Comparison of ENCODE assay signal across 23 cellular contexts in genomic region chr3:113751145-113751544, GRCh38. TPM values are rescaled to one million over a fixed set of nuclear protein-coding genes. Genes with fewer than 3 reads are reported as not detected.
DNase-seq lines count a peak whose midpoint lies in the region; ATAC-seq, FAIRE-seq and TF ChIP-seq lines count a peak whose summit lies in the region.
"Had no signal": no experiment of that assay in that cellular context is flagged by ENCODE, and none has a peak within 500 bp of the region (broad histone marks: within the 10 kb centered on the region; RNA-seq: fewer than 3 reads in every experiment).

No MANE protein-coding gene starts in this region.

- no peaks in the 10 kb centered on the region for H4K20me1 ChIP-seq in Karpas-422 (ENCODE audit: insufficient read depth, low read depth, low read length)

- H2AFZ ChIP-seq in Karpas-422 (ENCODE audit: low read length) = no peak overlapping the region

- peaks cover 91% of the 10 kb centered on the region for H3K79me2 ChIP-seq in Karpas-422 (ENCODE audit: low read length)

- peak overlapping the region; percentile 11 for H3K4me2 ChIP-seq in Karpas-422 (ENCODE audit: low read depth, low read length, poor library complexity, severe bottlenecking)
- H3K4me2 ChIP-seq: SK-N-SH had no signal

- peak; percentile 74 for FAIRE-seq in endometrium (lab: Jason Lieb, UNC)
- peak; percentile 89 for FAIRE-seq in islet of Langerhans (lab: Jason Lieb, UNC)
- FAIRE-seq: H54, HepG2, K562 had no signal

- H3K27ac ChIP-seq in Karpas-422 (ENCODE audit: low read length) (0 out of 2 replicates have a peak overlapping the region, but pooled peaks have one; percentile 12), foreskin keratinocyte (no peak overlapping the region)
- H3K27ac ChIP-seq: HL-60 had no signal

- no peaks in the 10 kb centered on the region for H3K36me3 ChIP-seq in Karpas-422 (ENCODE audit: insufficient read depth, low read length)

- no peak for TF ChIP-seq CTCF in foreskin keratinocyte (conservative IDR thresholded peaks at IDR 0.05)

- DNase-seq in Karpas-422 (no peak), NCI-H1417 (lab: John Stamatoyannopoulos, UW) (no peak), foreskin keratinocyte (no peak), NCI-H748 (lab: John Stamatoyannopoulos, UW; ENCODE audit: unreplicated experiment) (no peak)
- DNase-seq: CD4-positive, CD25-positive, alpha-beta regulatory T cell; EL; MM.1S; NCI-H1048; NCI-H1436 treated with DMSO at 0.1 percent for 48 hours; NCI-H1930; NCI-H2227 treated with DMSO at 0.1 percent for 48 hours; NCI-H510A treated with DMSO at 0.1 percent for 48 hours; NCI-H774; NK-92 treated with Interleukin-12 subunit alpha and Interleukin-12 subunit beta, amount 100 ng/mL, for 24 hours; SIG-M5; SK-N-SH had no signal

- ATAC-seq in HG03457 (IDR thresholded peaks at IDR 0.05; ENCODE audit: unreplicated experiment) = no peak
- ATAC-seq in foreskin keratinocyte = no peak
- ATAC-seq: HepG2, K562 had no signal

- no peaks in the 10 kb centered on the region for H3K27me3 ChIP-seq in Karpas-422 (ENCODE audit: low read length)
- H3K27me3 ChIP-seq in foreskin keratinocyte = no peaks in the 10 kb centered on the region

- no peaks in the 10 kb centered on the region for H3K9me2 ChIP-seq in Karpas-422 (replicated peaks; ENCODE audit: insufficient read depth, low read length)
- H3K9me2 ChIP-seq: SK-N-SH had no signal

- no peak overlapping the region for H3K9ac ChIP-seq in Karpas-422 (ENCODE audit: low read length)
- H3K9ac ChIP-seq: SK-N-SH had no signal

- no peak overlapping the region for H3K4me3 ChIP-seq in Karpas-422 (ENCODE audit: low read length)
- H3K4me3 ChIP-seq: K562 had no signal

- no peaks in the 10 kb centered on the region for H3K9me3 ChIP-seq in Karpas-422 (ENCODE audit: low read length)
- H3K9me3 ChIP-seq: SK-N-SH had no signal

- H3K4me1 ChIP-seq in Karpas-422 (ENCODE audit: low read length) (peaks cover 46% of the 10 kb centered on the region), foreskin keratinocyte (peaks cover 10% of the 10 kb centered on the region)

RNA-seq across cellular contexts. Expression of gene ATP6V1A, which starts 4.3 kb away (rescaled TPM):
- total RNA-seq in Karpas-422 (2014; rRNA removed; shearing (Covaris generic); ENCODE audit: low replicate concordance) = 25.0 and 39.7 TPM in 2 replicates
- total RNA-seq in foreskin keratinocyte = 32.5 and 35.0 TPM in 2 replicates
- polyA plus RNA-seq in foreskin keratinocyte = 8.5 and 10.9 TPM in 2 replicates

RNA-seq across cellular contexts. Expression of gene NAA50, which starts 5.1 kb away (rescaled TPM):
- 181 and 206 TPM in 2 replicates for total RNA-seq in Karpas-422 (2014; rRNA removed; shearing (Covaris generic); ENCODE audit: low replicate concordance)
- total RNA-seq in foreskin keratinocyte = 192 and 215 TPM in 2 replicates
- polyA plus RNA-seq in foreskin keratinocyte = 68.6 and 88.5 TPM in 2 replicates

RNA-seq across cellular contexts. Expression of gene USF3, which starts 54.7 kb away (rescaled TPM):
- total RNA-seq in Karpas-422 (2014; rRNA removed; shearing (Covaris generic); ENCODE audit: low replicate concordance) = 11.9 and 32.2 TPM in 2 replicates
- total RNA-seq in foreskin keratinocyte = 7.1 and 7.9 TPM in 2 replicates
- polyA plus RNA-seq in foreskin keratinocyte = 2.3 and 2.6 TPM in 2 replicates
